1 cellular context compared by ENCODE assay signal in genomic region chr7:98520356-98520932, GRCh38.
TF ChIP-seq lines count a peak whose summit lies in the region.

No MANE protein-coding gene starts in this region.

TF ChIP-seq in GM23338, 12 proteins besides CTCF, POLR2A, EP300 and RAD21 (continued from another document):
- TF ChIP-seq, protein P1, sequence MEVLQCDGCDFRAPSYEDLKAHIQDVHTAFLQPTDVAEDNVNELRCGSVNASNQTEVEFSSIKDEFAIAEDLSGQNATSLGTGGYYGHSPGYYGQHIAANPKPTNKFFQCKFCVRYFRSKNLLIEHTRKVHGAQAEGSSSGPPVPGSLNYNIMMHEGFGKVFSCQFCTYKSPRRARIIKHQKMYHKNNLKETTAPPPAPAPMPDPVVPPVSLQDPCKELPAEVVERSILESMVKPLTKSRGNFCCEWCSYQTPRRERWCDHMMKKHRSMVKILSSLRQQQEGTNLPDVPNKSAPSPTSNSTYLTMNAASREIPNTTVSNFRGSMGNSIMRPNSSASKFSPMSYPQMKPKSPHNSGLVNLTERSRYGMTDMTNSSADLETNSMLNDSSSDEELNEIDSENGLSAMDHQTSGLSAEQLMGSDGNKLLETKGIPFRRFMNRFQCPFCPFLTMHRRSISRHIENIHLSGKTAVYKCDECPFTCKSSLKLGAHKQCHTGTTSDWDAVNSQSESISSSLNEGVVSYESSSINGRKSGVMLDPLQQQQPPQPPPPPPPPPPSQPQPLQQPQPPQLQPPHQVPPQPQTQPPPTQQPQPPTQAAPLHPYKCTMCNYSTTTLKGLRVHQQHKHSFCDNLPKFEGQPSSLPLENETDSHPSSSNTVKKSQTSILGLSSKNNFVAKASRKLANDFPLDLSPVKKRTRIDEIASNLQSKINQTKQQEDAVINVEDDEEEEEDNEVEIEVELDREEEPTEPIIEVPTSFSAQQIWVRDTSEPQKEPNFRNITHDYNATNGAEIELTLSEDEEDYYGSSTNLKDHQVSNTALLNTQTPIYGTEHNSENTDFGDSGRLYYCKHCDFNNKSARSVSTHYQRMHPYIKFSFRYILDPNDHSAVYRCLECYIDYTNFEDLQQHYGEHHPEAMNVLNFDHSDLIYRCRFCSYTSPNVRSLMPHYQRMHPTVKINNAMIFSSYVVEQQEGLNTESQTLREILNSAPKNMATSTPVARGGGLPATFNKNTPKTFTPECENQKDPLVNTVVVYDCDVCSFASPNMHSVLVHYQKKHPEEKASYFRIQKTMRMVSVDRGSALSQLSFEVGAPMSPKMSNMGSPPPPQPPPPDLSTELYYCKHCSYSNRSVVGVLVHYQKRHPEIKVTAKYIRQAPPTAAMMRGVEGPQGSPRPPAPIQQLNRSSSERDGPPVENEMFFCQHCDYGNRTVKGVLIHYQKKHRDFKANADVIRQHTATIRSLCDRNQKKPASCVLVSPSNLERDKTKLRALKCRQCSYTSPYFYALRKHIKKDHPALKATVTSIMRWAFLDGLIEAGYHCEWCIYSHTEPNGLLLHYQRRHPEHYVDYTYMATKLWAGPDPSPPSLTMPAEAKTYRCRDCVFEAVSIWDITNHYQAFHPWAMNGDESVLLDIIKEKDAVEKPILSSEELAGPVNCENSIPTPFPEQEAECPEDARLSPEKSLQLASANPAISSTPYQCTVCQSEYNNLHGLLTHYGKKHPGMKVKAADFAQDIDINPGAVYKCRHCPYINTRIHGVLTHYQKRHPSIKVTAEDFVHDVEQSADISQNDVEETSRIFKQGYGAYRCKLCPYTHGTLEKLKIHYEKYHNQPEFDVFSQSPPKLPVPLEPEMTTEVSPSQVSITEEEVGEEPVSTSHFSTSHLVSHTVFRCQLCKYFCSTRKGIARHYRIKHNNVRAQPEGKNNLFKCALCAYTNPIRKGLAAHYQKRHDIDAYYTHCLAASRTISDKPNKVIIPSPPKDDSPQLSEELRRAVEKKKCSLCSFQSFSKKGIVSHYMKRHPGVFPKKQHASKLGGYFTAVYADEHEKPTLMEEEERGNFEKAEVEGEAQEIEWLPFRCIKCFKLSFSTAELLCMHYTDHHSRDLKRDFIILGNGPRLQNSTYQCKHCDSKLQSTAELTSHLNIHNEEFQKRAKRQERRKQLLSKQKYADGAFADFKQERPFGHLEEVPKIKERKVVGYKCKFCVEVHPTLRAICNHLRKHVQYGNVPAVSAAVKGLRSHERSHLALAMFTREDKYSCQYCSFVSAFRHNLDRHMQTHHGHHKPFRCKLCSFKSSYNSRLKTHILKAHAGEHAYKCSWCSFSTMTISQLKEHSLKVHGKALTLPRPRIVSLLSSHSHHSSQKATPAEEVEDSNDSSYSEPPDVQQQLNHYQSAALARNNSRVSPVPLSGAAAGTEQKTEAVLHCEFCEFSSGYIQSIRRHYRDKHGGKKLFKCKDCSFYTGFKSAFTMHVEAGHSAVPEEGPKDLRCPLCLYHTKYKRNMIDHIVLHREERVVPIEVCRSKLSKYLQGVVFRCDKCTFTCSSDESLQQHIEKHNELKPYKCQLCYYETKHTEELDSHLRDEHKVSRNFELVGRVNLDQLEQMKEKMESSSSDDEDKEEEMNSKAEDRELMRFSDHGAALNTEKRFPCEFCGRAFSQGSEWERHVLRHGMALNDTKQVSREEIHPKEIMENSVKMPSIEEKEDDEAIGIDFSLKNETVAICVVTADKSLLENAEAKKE (CRISPR knock-in tag; IDR thresholded peaks at IDR 0.05): no peak
- no peak for TF ChIP-seq JUNB (IDR thresholded peaks at IDR 0.05; ENCODE audit: unreplicated experiment)
- no peak for TF ChIP-seq CREB1 (CRISPR knock-in tag; IDR thresholded peaks at IDR 0.05; ENCODE audit: low read depth)
- no peak for TF ChIP-seq EZH2 (IDR thresholded peaks at IDR 0.05; ENCODE audit: low read depth, unreplicated experiment)
- no peak for TF ChIP-seq REST (IDR thresholded peaks at IDR 0.05; ENCODE audit: unreplicated experiment)
